Comparison of ENCODE assay signal across 19 cellular contexts in the genomic region with DNA sequence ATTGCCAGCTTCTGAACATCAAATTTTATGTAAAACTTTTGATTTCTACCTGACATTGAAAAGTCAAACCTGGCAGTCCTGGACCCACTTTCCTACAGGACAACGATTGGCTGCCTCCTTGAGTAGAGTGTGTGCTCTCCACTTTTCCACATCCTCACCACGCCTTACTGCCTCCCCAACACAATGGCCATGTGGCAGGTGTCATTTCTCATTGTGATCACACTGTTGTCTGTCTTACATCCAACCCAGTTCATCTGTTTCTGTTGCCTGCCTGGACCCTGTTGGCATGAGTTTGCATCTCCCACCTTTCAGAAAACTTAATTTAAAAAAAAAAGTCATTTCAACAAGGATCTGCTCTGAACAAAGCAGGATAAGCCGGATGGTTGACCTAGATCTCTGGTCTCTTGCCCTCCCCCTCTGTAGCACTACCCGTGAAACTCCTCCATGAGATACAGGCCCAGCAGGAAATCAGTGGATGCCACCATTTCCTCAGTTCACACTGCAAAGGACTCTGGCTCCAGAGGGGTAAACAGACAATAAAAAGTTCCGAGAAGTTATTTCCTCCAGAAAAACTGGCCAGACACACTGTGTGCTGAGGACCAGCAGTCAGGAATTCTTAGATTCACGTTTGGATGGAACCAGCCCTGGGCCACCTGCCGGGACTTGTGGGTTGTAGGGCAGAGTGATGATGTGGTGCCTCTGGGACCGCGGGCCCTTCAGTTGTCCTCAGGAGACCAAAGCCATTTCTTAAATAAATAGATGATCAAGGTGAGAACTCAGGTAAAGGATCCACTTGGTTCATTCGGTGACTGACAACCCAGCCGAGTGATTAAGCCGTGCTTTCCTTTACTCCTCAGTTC. TPM values are rescaled to one million over a fixed set of nuclear protein-coding genes. Genes with fewer than 3 reads are reported as not detected.
"Had no signal": no experiment of that assay in that cellular context is flagged by ENCODE, and none has a peak within 500 bp of the region (broad histone marks: within the 10 kb centered on the region; RNA-seq: fewer than 3 reads in every experiment).

No MANE protein-coding gene starts in this region.

- H3K27me3 ChIP-seq: brain microvascular endothelial cell, hepatocyte, upper lobe of left lung had no signal

- H3K9me3 Mint-ChIP-seq: activated T-helper 2 cell treated with anti-CD3 and anti-CD28 coated beads, Interferon-gamma antibody, Interleukin-2, Interleukin-4, amounts not matched to agents 10 μg/mL and 5 μg/mL and 100 μg/mL, durations not matched to agents 14 hours and 24 hours and 36 hours; natural killer cell had no signal

- H3K9me3 ChIP-seq: lower lobe of right lung, mucosa of descending colon, upper lobe of left lung had no signal

- DNase-seq: amygdala; brain microvascular endothelial cell; kidney glomerular epithelial cell; lower lobe of right lung; natural killer cell; occipital lobe; stimulated activated CD4-positive, alpha-beta T cell treated with anti-CD3 and anti-CD28 coated beads, Interleukin-4, amount 100 ng/mL, for 24 hours; T-helper 9 cell had no signal

- H3K4me1 ChIP-seq: lower lobe of right lung, upper lobe of left lung had no signal

- H3K4me3 Mint-ChIP-seq: activated CD4-positive, alpha-beta memory T cell treated with anti-CD3 and anti-CD28 coated beads, Interleukin-2, amount 10 ng/mL, durations not matched to agents 7 days and 5 days; activated naive CD8-positive, alpha-beta T cell; natural killer cell; stimulated activated naive CD8-positive, alpha-beta T cell treated with anti-CD3 and anti-CD28 coated beads, Interleukin-15, Interleukin-2, amounts not matched to agents 100 ng/mL and 50 ng/mL, for 24 hours had no signal

- H3K27me3 Mint-ChIP-seq: activated naive CD8-positive, alpha-beta T cell; stimulated activated naive CD8-positive, alpha-beta T cell treated with anti-CD3 and anti-CD28 coated beads, Interleukin-15, Interleukin-2, amounts not matched to agents 100 ng/mL and 50 ng/mL, for 24 hours had no signal

- H3K27ac Mint-ChIP-seq: activated CD4-positive, alpha-beta memory T cell treated with anti-CD3 and anti-CD28 coated beads, Interleukin-2, amount 10 ng/mL, durations not matched to agents 7 days and 5 days; activated naive CD8-positive, alpha-beta T cell; activated T-helper 2 cell treated with anti-CD3 and anti-CD28 coated beads, Interferon-gamma antibody, Interleukin-2, Interleukin-4, amounts not matched to agents 10 μg/mL and 5 μg/mL and 100 μg/mL, durations not matched to agents 14 hours and 24 hours and 36 hours; natural killer cell; stimulated activated naive CD8-positive, alpha-beta T cell treated with anti-CD3 and anti-CD28 coated beads, Interleukin-15, Interleukin-2, amounts not matched to agents 100 ng/mL and 50 ng/mL, for 24 hours had no signal

- H3K4me1 Mint-ChIP-seq: activated CD4-positive, alpha-beta memory T cell treated with anti-CD3 and anti-CD28 coated beads, Interleukin-2, amount 10 ng/mL, durations not matched to agents 7 days and 5 days; natural killer cell had no signal

- H3K4me3 ChIP-seq: hepatocyte, lower lobe of right lung, mucosa of descending colon, upper lobe of left lung had no signal

- ATAC-seq: lower lobe of right lung, natural killer cell had no signal

- H3K27ac ChIP-seq: brain microvascular endothelial cell, epithelial cell of prostate, hepatocyte, lower lobe of right lung, upper lobe of left lung had no signal

RNA-seq across cellular contexts. Expression of gene AMBP, which starts 48.6 kb away (rescaled TPM):
- total RNA-seq: activated CD4-positive, alpha-beta memory T cell treated with anti-CD3 and anti-CD28 coated beads, Interleukin-2, amount 10 ng/mL, durations not matched to agents 7 days and 5 days; activated T-helper 2 cell treated with anti-CD3 and anti-CD28 coated beads, Interferon-gamma antibody, Interleukin-2, Interleukin-4, amounts not matched to agents 10 μg/mL and 5 μg/mL and 100 μg/mL, durations not matched to agents 14 hours and 24 hours and 36 hours; cerebellum; natural killer cell; SK-MEL-5; temporal lobe had no signal
